In the genomic region with DNA sequence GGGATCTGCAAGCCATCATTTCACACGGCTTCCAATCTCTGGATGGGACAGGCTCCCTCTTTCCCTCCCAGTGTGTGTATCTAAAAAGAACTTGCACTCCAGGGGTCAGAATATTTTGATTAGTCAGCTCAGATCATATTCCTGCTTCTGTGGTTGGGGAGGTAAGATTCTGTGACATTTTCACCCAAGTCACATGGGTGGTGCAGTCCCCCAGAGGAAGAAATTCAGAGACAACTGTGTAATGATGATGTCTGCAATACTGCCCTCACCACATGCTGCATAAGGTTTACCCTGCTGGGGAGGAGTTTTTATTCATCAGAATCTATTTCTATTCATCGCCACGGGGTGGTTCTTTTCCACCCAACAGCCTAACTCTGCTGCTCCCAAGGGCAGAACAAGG, we compare ENCODE assay signal across 21 cellular contexts.
A peak's percentile ranks its signal among the peaks of the same experiment; 100 is the strongest.
DNase-seq lines count a peak whose midpoint lies in the region; ATAC-seq, FAIRE-seq and TF ChIP-seq lines count a peak whose summit lies in the region.
"Had no signal": no experiment of that assay in that cellular context is flagged by ENCODE, and none has a peak within 500 bp of the region (broad histone marks: within the 10 kb centered on the region; RNA-seq: fewer than 3 reads in every experiment).

No MANE protein-coding gene starts in this region.

- no peaks in the 10 kb centered on the region for H3K9me3 ChIP-seq in pancreas
- no peaks in the 10 kb centered on the region for H3K9me3 ChIP-seq in spleen
- H3K9me3 ChIP-seq: BLaER1 treated with 17β-estradiol and CSF1 and Interleukin-3, amounts not matched to agents 10 nM and 100 nM; HAP-1 had no signal

- no peak overlapping the region for H3K4me2 ChIP-seq in GM23338
- H3K4me2 ChIP-seq: BLaER1 treated with 17β-estradiol and CSF1 and Interleukin-3, amounts not matched to agents 10 nM and 100 nM had no signal

- H2AFZ ChIP-seq in GM23338 = 0 out of 2 replicates have a peak overlapping the region, but pooled peaks have one; percentile 56

- intact Hi-C loops in pancreas (cut with DNase I) (no loop called here), spleen (cut with DNase I; ENCODE audit: low total_unique reads) (no loop called here)

- no peak overlapping the region for H3K4me3 ChIP-seq in GM23338
- H3K4me3 ChIP-seq in pancreas = no peak overlapping the region
- no peak overlapping the region for H3K4me3 ChIP-seq in spleen
- H3K4me3 ChIP-seq: BLaER1 treated with 17β-estradiol and CSF1 and Interleukin-3, amounts not matched to agents 10 nM and 100 nM; HAP-1 had no signal

- H3K9me2 ChIP-seq in GM23338 (ENCODE audit: insufficient read depth) = no peaks in the 10 kb centered on the region

- no peaks in the 10 kb centered on the region for H3K79me2 ChIP-seq in GM23338 (replicated peaks; ENCODE audit: insufficient read depth)

- no peaks in the 10 kb centered on the region; the same call in 1 of the 3 replicates for H3K9me3 Mint-ChIP-seq in GM23338

- no peak overlapping the region for H3K27ac ChIP-seq in GM23338 (ENCODE audit: low read depth)
- H3K27ac ChIP-seq in pancreas = no peak overlapping the region
- H3K27ac ChIP-seq in spleen = no peak overlapping the region
- H3K27ac ChIP-seq: BLaER1 treated with 17β-estradiol and CSF1 and Interleukin-3, amounts not matched to agents 10 nM and 100 nM had no signal

- WGBS in pancreas, 2 donors = 28 to 40% methylated on average over 3 of the region's 3 CpGs
- 79 to 88% (median 83%) methylated on average over 3 of the region's 3 CpGs for WGBS in spleen, 5 donors

- H3K36me3 ChIP-seq in GM23338 (ENCODE audit: insufficient read depth) = no peaks in the 10 kb centered on the region
- H3K36me3 ChIP-seq in pancreas = no peaks in the 10 kb centered on the region
- H3K36me3 ChIP-seq in spleen = no peaks in the 10 kb centered on the region
- H3K36me3 ChIP-seq: BLaER1 treated with 17β-estradiol and CSF1 and Interleukin-3, amounts not matched to agents 10 nM and 100 nM; HAP-1 had no signal

- no peaks in the 10 kb centered on the region for H4K20me1 ChIP-seq in GM23338 (replicated peaks; ENCODE audit: insufficient read depth)
- H4K20me1 ChIP-seq: BLaER1 treated with 17β-estradiol and CSF1 and Interleukin-3, amounts not matched to agents 10 nM and 100 nM had no signal

- H3K4me1 Mint-ChIP-seq in GM23338 = no peaks in the 10 kb centered on the region
- H3K4me1 Mint-ChIP-seq: CD4-positive, alpha-beta memory T cell had no signal

- no peaks in the 10 kb centered on the region for H3K27me3 Mint-ChIP-seq in GM23338 (ENCODE audit: insufficient read depth, low read depth, poor library complexity)
- H3K27me3 Mint-ChIP-seq: CD4-positive, alpha-beta memory T cell had no signal

- H3F3A ChIP-seq in GM23338 (replicated peaks; ENCODE audit: low read depth) = no peaks in the 10 kb centered on the region

- FAIRE-seq in pancreas (lab: Jason Lieb, UNC) (no peak), D721Med (lab: Jason Lieb, UNC) (no peak)

- no peak overlapping the region for H3K4me3 Mint-ChIP-seq in GM23338
- H3K4me3 Mint-ChIP-seq: CD4-positive, alpha-beta memory T cell had no signal

- H3K27me3 ChIP-seq in GM23338 (ENCODE audit: insufficient read depth) = no peaks in the 10 kb centered on the region
- H3K27me3 ChIP-seq in pancreas = no peaks in the 10 kb centered on the region
- no peaks in the 10 kb centered on the region for H3K27me3 ChIP-seq in spleen (replicated peaks in 1 of 7)
- H3K27me3 ChIP-seq: BLaER1 treated with 17β-estradiol and CSF1 and Interleukin-3, amounts not matched to agents 10 nM and 100 nM had no signal

- H3K36me3 Mint-ChIP-seq in GM23338 (ENCODE audit: low read depth) = no peaks in the 10 kb centered on the region
- H3K36me3 Mint-ChIP-seq: CD4-positive, alpha-beta memory T cell had no signal

- H3K4me1 ChIP-seq in GM23338 (ENCODE audit: insufficient read depth) (no peaks in the 10 kb centered on the region), pancreas (no peaks in the 10 kb centered on the region), spleen (no peaks in the 10 kb centered on the region)
- H3K4me1 ChIP-seq: BLaER1 treated with 17β-estradiol and CSF1 and Interleukin-3, amounts not matched to agents 10 nM and 100 nM; HAP-1 had no signal

- TF ChIP-seq POLR2A in spleen (IDR thresholded peaks at IDR 0.05) = no peak

- ATAC-seq in GM23338 (no peak), pancreas (peak in 3 of 4 donors; percentile 29 to 59 (median 41))

- H3K27ac Mint-ChIP-seq in GM23338 = no peak overlapping the region
- H3K27ac Mint-ChIP-seq: CD4-positive, alpha-beta memory T cell had no signal

- TF ChIP-seq CTCF in GM23338 (conservative IDR thresholded peaks at IDR 0.05; ENCODE audit: low read depth in 2 of 2) (no peak), pancreas (IDR thresholded peaks at IDR 0.05) (no peak), spleen (IDR thresholded peaks at IDR 0.05 in 8 of 11, conservative IDR thresholded peaks at IDR 0.05 in 3 of 11) (no peak), D721Med (IDR thresholded peaks at IDR 0.05; ENCODE audit: insufficient read depth, missing control alignments) (no peak)

- DNase-seq in GM23338 (ENCODE audit: low spot score) (no peak), LHCN-M2 (ENCODE audit: low read depth) (peak; percentile 4), brain pericyte (ENCODE audit: low read depth, low spot score) (peak; percentile 67), pancreas (no peak), foreskin melanocyte (no peak), spleen (no peak), cerebellar cortex (ENCODE audit: low spot score) (no peak), D721Med (ENCODE audit: insufficient read length, low spot score) (no peak)
- DNase-seq: CD4-positive, alpha-beta memory T cell; DMS79; KBM-7; NCI-H1092; NCI-H1436; NCI-H187 treated with DMSO at 0.1 percent for 48 hours; NCI-H2107; NCI-H446 treated with DMSO at 0.1 percent for 48 hours; NCI-H526 treated with DMSO at 0.1 percent for 48 hours; OCI-M1; SHP77 had no signal

TF ChIP-seq in GM23338, 12 proteins besides CTCF, POLR2A, EP300 and RAD21 (continues in another document):
- TF ChIP-seq, protein P1, sequence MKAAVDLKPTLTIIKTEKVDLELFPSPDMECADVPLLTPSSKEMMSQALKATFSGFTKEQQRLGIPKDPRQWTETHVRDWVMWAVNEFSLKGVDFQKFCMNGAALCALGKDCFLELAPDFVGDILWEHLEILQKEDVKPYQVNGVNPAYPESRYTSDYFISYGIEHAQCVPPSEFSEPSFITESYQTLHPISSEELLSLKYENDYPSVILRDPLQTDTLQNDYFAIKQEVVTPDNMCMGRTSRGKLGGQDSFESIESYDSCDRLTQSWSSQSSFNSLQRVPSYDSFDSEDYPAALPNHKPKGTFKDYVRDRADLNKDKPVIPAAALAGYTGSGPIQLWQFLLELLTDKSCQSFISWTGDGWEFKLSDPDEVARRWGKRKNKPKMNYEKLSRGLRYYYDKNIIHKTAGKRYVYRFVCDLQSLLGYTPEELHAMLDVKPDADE (IDR thresholded peaks at IDR 0.05) = no peak
- TF ChIP-seq ZNF331 (CRISPR knock-in tag; IDR thresholded peaks at IDR 0.05; ENCODE audit: low read depth) (no peak), EZH2phosphoT487 (IDR thresholded peaks at IDR 0.05; ENCODE audit: unreplicated experiment) (no peak), POLR2AphosphoS5 (IDR thresholded peaks at IDR 0.05; ENCODE audit: low read depth) (no peak), NANOG (IDR thresholded peaks at IDR 0.05; ENCODE audit: borderline replicate concordance) (no peak), EZH2 (IDR thresholded peaks at IDR 0.05; ENCODE audit: low read depth, unreplicated experiment) (no peak), STAT1 (IDR thresholded peaks at IDR 0.05; ENCODE audit: unreplicated experiment) (no peak), ZNF114 (CRISPR knock-in tag; IDR thresholded peaks at IDR 0.05) (no peak), CREB1 (CRISPR knock-in tag; IDR thresholded peaks at IDR 0.05; ENCODE audit: low read depth) (no peak)
- TF ChIP-seq, protein P2, sequence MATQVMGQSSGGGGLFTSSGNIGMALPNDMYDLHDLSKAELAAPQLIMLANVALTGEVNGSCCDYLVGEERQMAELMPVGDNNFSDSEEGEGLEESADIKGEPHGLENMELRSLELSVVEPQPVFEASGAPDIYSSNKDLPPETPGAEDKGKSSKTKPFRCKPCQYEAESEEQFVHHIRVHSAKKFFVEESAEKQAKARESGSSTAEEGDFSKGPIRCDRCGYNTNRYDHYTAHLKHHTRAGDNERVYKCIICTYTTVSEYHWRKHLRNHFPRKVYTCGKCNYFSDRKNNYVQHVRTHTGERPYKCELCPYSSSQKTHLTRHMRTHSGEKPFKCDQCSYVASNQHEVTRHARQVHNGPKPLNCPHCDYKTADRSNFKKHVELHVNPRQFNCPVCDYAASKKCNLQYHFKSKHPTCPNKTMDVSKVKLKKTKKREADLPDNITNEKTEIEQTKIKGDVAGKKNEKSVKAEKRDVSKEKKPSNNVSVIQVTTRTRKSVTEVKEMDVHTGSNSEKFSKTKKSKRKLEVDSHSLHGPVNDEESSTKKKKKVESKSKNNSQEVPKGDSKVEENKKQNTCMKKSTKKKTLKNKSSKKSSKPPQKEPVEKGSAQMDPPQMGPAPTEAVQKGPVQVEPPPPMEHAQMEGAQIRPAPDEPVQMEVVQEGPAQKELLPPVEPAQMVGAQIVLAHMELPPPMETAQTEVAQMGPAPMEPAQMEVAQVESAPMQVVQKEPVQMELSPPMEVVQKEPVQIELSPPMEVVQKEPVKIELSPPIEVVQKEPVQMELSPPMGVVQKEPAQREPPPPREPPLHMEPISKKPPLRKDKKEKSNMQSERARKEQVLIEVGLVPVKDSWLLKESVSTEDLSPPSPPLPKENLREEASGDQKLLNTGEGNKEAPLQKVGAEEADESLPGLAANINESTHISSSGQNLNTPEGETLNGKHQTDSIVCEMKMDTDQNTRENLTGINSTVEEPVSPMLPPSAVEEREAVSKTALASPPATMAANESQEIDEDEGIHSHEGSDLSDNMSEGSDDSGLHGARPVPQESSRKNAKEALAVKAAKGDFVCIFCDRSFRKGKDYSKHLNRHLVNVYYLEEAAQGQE (IDR thresholded peaks at IDR 0.05; ENCODE audit: unreplicated experiment) = no peak

Comparison
In these comparisons a context has a peak if more than half of its experiments do, and no peak if none do; other contexts are left out.
1. DNase-seq: peak in LHCN-M2 (single experiment) and brain pericyte (single experiment); none in GM23338 (single experiment), pancreas (0 of 6), foreskin melanocyte (single experiment), spleen (single experiment), cerebellar cortex (single experiment) and D721Med (single experiment).